Comparison of ENCODE assay signal across 10 cellular contexts in genomic region chr7:135757719-135758411, GRCh38. TPM values are rescaled to one million over a fixed set of nuclear protein-coding genes. Genes with fewer than 3 reads are reported as not detected.
DNase-seq lines count a peak whose midpoint lies in the region; FAIRE-seq and TF ChIP-seq lines count a peak whose summit lies in the region.
"Had no signal": no experiment of that assay in that cellular context is flagged by ENCODE, and none has a peak within 500 bp of the region (broad histone marks: within the 10 kb centered on the region; RNA-seq: fewer than 3 reads in every experiment).

No MANE protein-coding gene starts in this region.

- no peaks in the 10 kb centered on the region for H3K27me3 ChIP-seq in esophagus muscularis mucosa
- H3K27me3 ChIP-seq in muscle layer of colon (ENCODE audit: control insufficient read depth in 1 of 2, insufficient read depth in 2 of 2, low read length in 2 of 2), result no peaks in the 10 kb centered on the region
- H3K27me3 ChIP-seq in small intestine (ENCODE audit: control insufficient read depth in 2 of 2, insufficient read depth in 2 of 2, low read length in 2 of 2), result no peaks in the 10 kb centered on the region

- H3K36me3 ChIP-seq in esophagus muscularis mucosa (no peaks in the 10 kb centered on the region), muscle layer of colon (ENCODE audit: insufficient read depth, low read length) (no peaks in the 10 kb centered on the region), urinary bladder (ENCODE audit: insufficient read depth) (no peaks in the 10 kb centered on the region), small intestine (ENCODE audit: control insufficient read depth in 2 of 2, insufficient read depth in 2 of 2, low read length in 2 of 2) (no peaks in the 10 kb centered on the region)

- no peaks in the 10 kb centered on the region for H3K9me3 ChIP-seq in esophagus muscularis mucosa
- H3K9me3 ChIP-seq in muscle layer of colon (ENCODE audit: low read length), result no peaks in the 10 kb centered on the region
- no peaks in the 10 kb centered on the region for H3K9me3 ChIP-seq in small intestine (ENCODE audit: control insufficient read depth, low read depth)

- WGBS in esophagus muscularis mucosa, result 41% methylated on average over 8 of the region's 8 CpGs
- 36% methylated on average over 8 of the region's 8 CpGs for WGBS in urinary bladder
- WGBS in small intestine, 3 donors, result 55 to 70% (median 65%) methylated on average over 8 of the region's 8 CpGs

- FAIRE-seq in small intestine (lab: Jason Lieb, UNC), result no peak

- in situ Hi-C loops in GM13976 (cut with MboI; ENCODE audit: low sequenced_read_pairs, unreplicated experiment), result no loop called here

- no peak overlapping the region for H3K9ac ChIP-seq in muscle layer of colon (ENCODE audit: low read length)

- intact Hi-C loops in esophagus muscularis mucosa (cut with DNase I), result no loop called here

- TF ChIP-seq POLR2A in esophagus muscularis mucosa (IDR thresholded peaks at IDR 0.05; ENCODE audit: low read depth), result no peak

- H3K4me3 ChIP-seq in esophagus muscularis mucosa (peak overlapping the region; percentile 3 to 34 (median 29)), muscle layer of colon (ENCODE audit: low read depth in 1 of 2, low read length in 2 of 2) (peak overlapping the region in 1 of 2 donors; percentile 13), urinary bladder (ENCODE audit: low read depth, low read length) (peak overlapping the region; percentile 20), small intestine (ENCODE audit: low read depth in 1 of 2, low read length in 2 of 2) (no peak overlapping the region)

- H3K4me1 ChIP-seq in esophagus muscularis mucosa, result peaks cover 0 to 22% (median 11%) of the 10 kb centered on the region in 4 donors
- peaks cover 21% of the 10 kb centered on the region for H3K4me1 ChIP-seq in muscle layer of colon (ENCODE audit: insufficient read depth, low read length)
- no peaks in the 10 kb centered on the region for H3K4me1 ChIP-seq in urinary bladder (ENCODE audit: insufficient read depth)
- peaks cover 0 to 2% of the 10 kb centered on the region in 2 donors for H3K4me1 ChIP-seq in small intestine (ENCODE audit: control insufficient read depth in 2 of 2, insufficient read depth in 1 of 2, low read depth in 1 of 2, low read length in 1 of 2)

- peak overlapping the region; percentile 42 to 68 (median 60) for H3K27ac ChIP-seq in esophagus muscularis mucosa (replicated peaks in 1 of 4)
- peak overlapping the region; percentile 3 for H3K27ac ChIP-seq in muscle layer of colon (ENCODE audit: low read depth, low read length)
- no peak overlapping the region for H3K27ac ChIP-seq in urinary bladder (ENCODE audit: low read depth)
- peak overlapping the region in 1 of 2 donors; percentile 4 for H3K27ac ChIP-seq in small intestine (ENCODE audit: low read depth in 1 of 2, low read length in 1 of 2)
- H3K27ac ChIP-seq: 22Rv1 had no signal

- no peak for TF ChIP-seq EP300 in esophagus muscularis mucosa (IDR thresholded peaks at IDR 0.05)

- TF ChIP-seq CTCF in esophagus muscularis mucosa (IDR thresholded peaks at IDR 0.05) (no peak), GM13976 (IDR thresholded peaks at IDR 0.05; ENCODE audit: borderline replicate concordance, control extremely low read depth, extremely low read depth, insufficient read depth, missing control alignments) (no peak)

- DNase-seq in NCI-H2171 treated with DMSO at 0.1 percent for 48 hours (lab: John Stamatoyannopoulos, UW) (peak; percentile 36), NCI-H2171 (lab: John Stamatoyannopoulos, UW) (no peak), esophagus muscularis mucosa (ENCODE audit: extremely low spot score) (no peak), GM13976 (ENCODE audit: low spot score) (no peak), small intestine (no peak)
- no peak for DNase-seq in activated effector memory CD4-positive, alpha-beta T cell treated with anti-CD3 and anti-CD28 coated beads, Interleukin-2, amount 50 U/mL, for 16 hours

RNA-seq across cellular contexts. Expression of gene FAM180A, which starts 9.3 kb away (rescaled TPM):
- total RNA-seq in esophagus muscularis mucosa (1 to 10 TPM in 3 of 4 donors, under 1 TPM in 1; 0.83 to 9.4 (median 1.7) TPM), urinary bladder (0.63 TPM)
- polyA plus RNA-seq in urinary bladder (2.9 TPM), small intestine (1 to 10 TPM in 1 of 3 donors, not detected in 2; 1.3 TPM)
- total RNA-seq: NCI-H460 had no signal

RNA-seq across cellular contexts. Expression of gene SLC13A4, which starts 29.9 kb away (rescaled TPM):
- total RNA-seq in esophagus muscularis mucosa (not detected), urinary bladder (not detected)
- polyA plus RNA-seq in urinary bladder (0.03 TPM), small intestine (under 1 TPM in 1 of 3 donors, not detected in 2; 0.04 TPM)
- total RNA-seq: NCI-H460 had no signal

Comparison
In these comparisons a context has a peak if more than half of its experiments do, and no peak if none do; other contexts are left out.
1. H3K4me3 ChIP-seq: peak in esophagus muscularis mucosa (4 of 4) and urinary bladder (single experiment); none in small intestine (0 of 2).